Comparison of ENCODE assay signal across 8 cellular contexts in the genomic region with DNA sequence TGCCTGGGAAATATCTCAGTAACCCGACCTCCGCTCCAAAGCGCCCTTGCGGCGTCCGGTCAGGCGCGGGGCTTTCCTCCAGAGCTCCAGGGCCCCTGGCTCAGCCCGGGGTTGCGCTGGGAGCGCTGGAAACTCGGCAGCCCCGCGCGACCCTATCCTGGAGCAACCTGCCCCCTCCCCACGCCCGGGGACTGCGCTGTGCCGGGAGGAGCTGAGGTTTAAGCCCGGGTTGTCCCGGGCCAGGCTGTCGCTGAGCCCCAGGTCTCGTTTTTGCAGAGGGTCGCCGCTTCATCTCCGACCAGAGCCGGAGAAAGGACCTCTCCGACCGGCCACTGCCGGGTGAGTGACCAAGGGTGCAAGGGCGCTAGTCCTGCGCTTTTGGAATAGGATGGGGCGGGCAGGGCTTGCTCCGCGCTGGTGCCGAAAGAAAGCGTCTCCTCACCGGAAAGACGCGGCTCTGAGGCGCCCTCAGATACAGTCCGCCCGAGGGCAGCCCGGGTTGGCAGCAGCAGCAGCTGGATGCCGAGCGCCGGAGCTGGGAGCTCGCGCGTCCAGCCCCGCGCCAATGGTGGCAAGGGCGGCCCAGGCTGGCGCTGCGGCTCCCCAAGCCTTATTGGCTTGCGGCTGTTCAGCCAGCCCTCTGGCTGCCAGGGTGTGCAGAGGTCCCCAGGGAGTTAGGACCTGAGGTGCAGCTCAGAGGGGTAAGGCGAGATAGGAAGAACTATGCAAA. TPM values are rescaled to one million over a fixed set of nuclear protein-coding genes. Genes with fewer than 3 reads are reported as not detected.
DNase-seq lines count a peak whose midpoint lies in the region; ATAC-seq and TF ChIP-seq lines count a peak whose summit lies in the region.

No MANE protein-coding gene starts in this region.

- H2BK15ac ChIP-seq in mesendoderm (replicated peaks; ENCODE audit: low read depth), result no peak overlapping the region

- H3K4ac ChIP-seq in mesendoderm (ENCODE audit: low read depth, low read length), result no peak overlapping the region

- H3K79me1 ChIP-seq in mesendoderm (ENCODE audit: low read length), result no peaks in the 10 kb centered on the region

- H3K4me3 Mint-ChIP-seq in endothelial cell (ENCODE audit: unreplicated experiment), result peak overlapping the region; percentile 32

- no peaks in the 10 kb centered on the region for H3K9me3 ChIP-seq in A673 (ENCODE audit: low read depth, low read length, poor library complexity, severe bottlenecking)

- no CpG with 5 or more reads among the region's 57 CpGs for WGBS in mesendoderm (ENCODE audit: extremely low coverage, insufficient coverage, low lambda C conversion rate)

- H2BK120ac ChIP-seq in mesendoderm (ENCODE audit: low read depth, low read length), result no peak overlapping the region

- H3K36me3 ChIP-seq in A673 (ENCODE audit: insufficient read depth, low read length, poor library complexity, severe bottlenecking) (no peaks in the 10 kb centered on the region), mesendoderm (ENCODE audit: control insufficient read depth, insufficient read depth, low read length) (no peaks in the 10 kb centered on the region)

- no peak overlapping the region for H2AK5ac ChIP-seq in mesendoderm (ENCODE audit: low read length)

- H3K4me3 ChIP-seq in A673 (ENCODE audit: low read depth, low read length, poor library complexity, severe bottlenecking), result peak overlapping the region; percentile 58
- peak overlapping the region; percentile 14 for H3K4me3 ChIP-seq in mesendoderm (ENCODE audit: low read length)

- H3K27me3 ChIP-seq in A673 (replicated peaks; ENCODE audit: insufficient read depth, low read depth, low read length, poor library complexity) (peaks cover 36% of the 10 kb centered on the region), mesendoderm (ENCODE audit: insufficient read depth, low read length, poor library complexity) (peaks cover 4% of the 10 kb centered on the region)

- no peaks in the 10 kb centered on the region for H3K4me1 Mint-ChIP-seq in endothelial cell (ENCODE audit: unreplicated experiment)

- no peak overlapping the region for H3K18ac ChIP-seq in mesendoderm (ENCODE audit: low read length)

- no peaks in the 10 kb centered on the region for H3K79me2 ChIP-seq in mesendoderm (ENCODE audit: control insufficient read depth, insufficient read depth, low read length)

- H2BK5ac ChIP-seq in mesendoderm (ENCODE audit: low read length), result no peak overlapping the region

- H3K27me3 Mint-ChIP-seq in endothelial cell (ENCODE audit: unreplicated experiment), result peaks cover 1% of the 10 kb centered on the region

- H4K5ac ChIP-seq in mesendoderm (ENCODE audit: low read length), result no peak overlapping the region

- CTCF ChIA-PET in A673 (lab: Charles Lee), result no interaction called here

- POLR2A ChIA-PET in A673 (lab: Charles Lee; ENCODE audit: low non-redundant PET), result interaction anchor here (0.6 kb wide), 1 partner anchor 264 kb away, joined by 5 read pairs; no protein-coding TSS in a partner anchor

- H3K4me1 ChIP-seq in A673 (ENCODE audit: insufficient read depth, low read length, poor library complexity, severe bottlenecking) (peaks cover 9% of the 10 kb centered on the region), mesendoderm (ENCODE audit: control insufficient read depth, low read depth, low read length) (no peaks in the 10 kb centered on the region)

- H3K36me3 Mint-ChIP-seq in endothelial cell (ENCODE audit: low read depth, unreplicated experiment), result no peaks in the 10 kb centered on the region

- intact Hi-C loops in A673 (cut with micrococcal nuclease; ENCODE audit: unreplicated experiment), result no loop called here

- H3K27ac ChIP-seq in A673 (ENCODE audit: low read depth, low read length, poor library complexity, severe bottlenecking), result no peak overlapping the region
- no peak overlapping the region for H3K27ac ChIP-seq in mesendoderm (ENCODE audit: low read depth, low read length)

- H3K4me2 ChIP-seq in mesendoderm (ENCODE audit: low read length), result peak overlapping the region; percentile 33

- H3K9me3 Mint-ChIP-seq in endothelial cell (ENCODE audit: unreplicated experiment), result no peaks in the 10 kb centered on the region

- no TSS peak for BruUV-seq in A673 (replicated peaks; lab: Mats Ljungman, UMichigan)

- H3K56ac ChIP-seq in mesendoderm (ENCODE audit: low read length), result peak overlapping the region; percentile 59

- peak; percentile 96 for ATAC-seq in GM18873 (IDR thresholded peaks at IDR 0.05; ENCODE audit: low FRiP score, unreplicated experiment)
- peak; percentile 99 for ATAC-seq in HG03097 (IDR thresholded peaks at IDR 0.05; ENCODE audit: low FRiP score, unreplicated experiment)

- TF ChIP-seq CTCF in A673 (conservative IDR thresholded peaks at IDR 0.05; ENCODE audit: low read depth, low read length), result no peak
- no peak for TF ChIP-seq CTCF in endothelial cell (IDR thresholded peaks at IDR 0.05; ENCODE audit: unreplicated experiment)

- H3K9ac ChIP-seq in mesendoderm (ENCODE audit: low read length), result peak overlapping the region; percentile 53

- H3K27ac Mint-ChIP-seq in endothelial cell (ENCODE audit: unreplicated experiment), result no peak overlapping the region

- DNase-seq in A673 (ENCODE audit: low spot score) (peak; percentile 68), NCI-H345 (lab: John Stamatoyannopoulos, UW) (peak; percentile 90), endothelial cell (ENCODE audit: low spot score) (peak; percentile 65), mesendoderm (peak; percentile 76)
- DNase-seq in activated CD8-positive, alpha-beta memory T cell treated with anti-CD3 and anti-CD28 coated beads for 24 hours, result peak; percentile 81
- peak; percentile 10 for DNase-seq in stimulated activated CD8-positive, alpha-beta memory T cell treated with anti-CD3 and anti-CD28 coated beads, Interleukin-15, amount 100 ng/mL, for 24 hours (ENCODE audit: low read depth)

- no peak overlapping the region for H3K23ac ChIP-seq in mesendoderm (ENCODE audit: low read length)

- H4K8ac ChIP-seq in mesendoderm (ENCODE audit: low read depth, low read length), result no peak overlapping the region

RNA-seq across cellular contexts. Expression of a gene that starts 1.5 kb away (rescaled TPM):
- total RNA-seq in A673 (2021) (0.28 and 0.85 TPM in 2 replicates), endothelial cell (ENCODE audit: unreplicated experiment) (0.18 TPM)
- polyA plus RNA-seq in mesendoderm (2013, experiment 1 of 2), result 0.31 TPM
- polyA plus RNA-seq in mesendoderm (2013, experiment 2 of 2), result 0.31 TPM

RNA-seq across cellular contexts. Expression of a gene that starts 26.0 kb away (rescaled TPM):
- total RNA-seq in A673 (2021), result 26.6 and 31.4 TPM in 2 replicates
- total RNA-seq in endothelial cell (ENCODE audit: unreplicated experiment), result 32.4 TPM
- 24.8 TPM for polyA plus RNA-seq in mesendoderm (2013, experiment 1 of 2)
- polyA plus RNA-seq in mesendoderm (2013, experiment 2 of 2), result 23.2 TPM

RNA-seq across cellular contexts. Expression of a gene that starts 26.2 kb away (rescaled TPM):
- total RNA-seq in A673 (2021) (38.2 and 39.3 TPM in 2 replicates), endothelial cell (ENCODE audit: unreplicated experiment) (40.7 TPM)
- 34.1 TPM for polyA plus RNA-seq in mesendoderm (2013, experiment 1 of 2)
- polyA plus RNA-seq in mesendoderm (2013, experiment 2 of 2), result 33.3 TPM

Comparison
In these comparisons a context has a peak if more than half of its experiments do, and no peak if none do; other contexts are left out.
1. DNase-seq: peak in every context shown above with its lines; median percentile 90 in NCI-H345; 81 in activated CD8-positive, alpha-beta memory T cell treated with anti-CD3 and anti-CD28 coated beads for 24 hours; 76 in mesendoderm; 68 in A673; 65 in endothelial cell; 10 in stimulated activated CD8-positive, alpha-beta memory T cell treated with anti-CD3 and anti-CD28 coated beads, Interleukin-15, amount 100 ng/mL, for 24 hours.